8 cellular contexts compared by ENCODE assay signal in genomic region chr11:2927851-2928604, GRCh38. TPM values are rescaled to one million over a fixed set of nuclear protein-coding genes. Genes with fewer than 3 reads are reported as not detected.
DNase-seq lines count a peak whose midpoint lies in the region; ATAC-seq, FAIRE-seq and TF ChIP-seq lines count a peak whose summit lies in the region.

No MANE protein-coding gene starts in this region.

- H3K79me2 ChIP-seq in GM23248 (ENCODE audit: insufficient read depth) = peaks cover 6% of the 10 kb centered on the region; the same call in 1 of the 2 replicates

- H4K20me1 ChIP-seq in GM23248 (ENCODE audit: insufficient read depth) = no peaks in the 10 kb centered on the region

- peak overlapping the region; percentile 66 for H3K27ac ChIP-seq in GM23248
- H3K27ac ChIP-seq in pancreas = peak overlapping the region in 1 of 4 donors; percentile 64

- TF ChIP-seq CTCF in pancreas (IDR thresholded peaks at IDR 0.05) = no peak

- H3K9me2 ChIP-seq in GM23248 (ENCODE audit: insufficient read depth) = no peaks in the 10 kb centered on the region

- H3K4me1 ChIP-seq in GM23248 (ENCODE audit: insufficient read depth) (peaks cover 9% of the 10 kb centered on the region), pancreas (peaks cover 0 to 9% (median 6%) of the 10 kb centered on the region in 3 donors)

- H3F3A ChIP-seq in GM23248 (ENCODE audit: insufficient read depth) = peaks cover 7% of the 10 kb centered on the region; the same call in 1 of the 2 replicates

- H3K9me3 ChIP-seq in GM23248 (ENCODE audit: low read depth) (no peaks in the 10 kb centered on the region), pancreas (no peaks in the 10 kb centered on the region)

- ATAC-seq in pancreas (no peak), HG03025 (IDR thresholded peaks at IDR 0.05; ENCODE audit: low FRiP score, unreplicated experiment) (no peak), HG02759 (IDR thresholded peaks at IDR 0.05; ENCODE audit: unreplicated experiment) (no peak), GM18517 (IDR thresholded peaks at IDR 0.05; ENCODE audit: unreplicated experiment) (no peak)

- H3K4me3 ChIP-seq in GM23248 (peak overlapping the region; percentile 78), pancreas (peak overlapping the region; percentile 27 to 71 (median 52))

- no peaks in the 10 kb centered on the region for H3K27me3 ChIP-seq in GM23248 (replicated peaks; ENCODE audit: insufficient read depth)
- H3K27me3 ChIP-seq in pancreas = no peaks in the 10 kb centered on the region

- intact Hi-C loops in pancreas (cut with DNase I) = no loop called here

- peak overlapping the region; percentile 68 for H2AFZ ChIP-seq in GM23248

- no peak for FAIRE-seq in pancreas (lab: Jason Lieb, UNC)

- peak overlapping the region; percentile 74 for H3K4me2 ChIP-seq in GM23248 (ENCODE audit: unreplicated experiment)

- peak overlapping the region; percentile 85 for H3K9ac ChIP-seq in GM23248

- DNase-seq in GM23248 (peak; percentile 78), SK-MEL-5 (ENCODE audit: low read depth, low spot score) (peak; percentile 25), fibroblast of peridontal ligament (ENCODE audit: extremely low read depth) (peak; percentile 39), pancreas (peak in 4 of 6 donors; percentile 25 to 60 (median 42)), retina (no peak)

- in situ Hi-C loops in GM23248 (cut with MboI) (no loop called here), SK-MEL-5 (cut with HindIII; ENCODE audit: low pct_unique_long_range_greater_than_20kb, low sequenced_read_pairs) (no loop called here)

- WGBS in GM23248 (ENCODE audit: low coverage in 1 of 2, low lambda C conversion rate in 2 of 2, missing lambda C conversion rate in 2 of 2), 2 experiments = 35 to 42% methylated on average over 25 of the region's 25 CpGs
- WGBS in pancreas, 2 donors = 55 to 58% methylated on average over 25 of the region's 25 CpGs

- no peaks in the 10 kb centered on the region for H3K36me3 ChIP-seq in GM23248 (ENCODE audit: low read depth)
- H3K36me3 ChIP-seq in pancreas = no peaks in the 10 kb centered on the region

RNA-seq across cellular contexts. Expression of gene PHLDA2, which starts 1.2 kb away (rescaled TPM):
- 11.7 and 16.8 TPM in 2 replicates for total RNA-seq in GM23248 (2014; rRNA removed; shearing (Covaris generic))
- 64.4 and 66.0 TPM in 2 replicates for polyA plus RNA-seq in GM23248 (2016; fragmentation: Nextera tagmentation; extraction: Ambion mirVana)
- 11.1 and 13.1 TPM in 2 replicates for total RNA-seq in SK-MEL-5 (2014; rRNA removed; shearing (Covaris generic))
- polyA plus RNA-seq in SK-MEL-5 (2015; cell fraction: cytosol; rRNA removed) = 153 and 210 TPM in 2 replicates
- 18.7 and 36.7 TPM in 2 replicates for polyA plus RNA-seq in SK-MEL-5 (2015; cell fraction: nucleus; rRNA removed)
- 1 to 10 TPM in 4 of 6 donors, under 1 TPM in 2; 0.16 to 9.0 (median 2.1) TPM for total RNA-seq in pancreas
- polyA plus RNA-seq in pancreas = 1 to 10 TPM; 2.6 to 5.9 TPM

RNA-seq across cellular contexts. Expression of gene CDKN1C, which starts 42.5 kb away (rescaled TPM):
- total RNA-seq in GM23248 (2014; rRNA removed; shearing (Covaris generic)) = 0.43 TPM in 1 of 2 replicates, not detected in the other
- polyA plus RNA-seq in GM23248 (2016; fragmentation: Nextera tagmentation; extraction: Ambion mirVana) = 0.38 and 1.2 TPM in 2 replicates
- total RNA-seq in SK-MEL-5 (2014; rRNA removed; shearing (Covaris generic)) = 14.7 and 18.7 TPM in 2 replicates
- 12.9 and 16.5 TPM in 2 replicates for polyA plus RNA-seq in SK-MEL-5 (2015; cell fraction: cytosol; rRNA removed)
- polyA plus RNA-seq in SK-MEL-5 (2015; cell fraction: nucleus; rRNA removed) = 4.1 and 10.3 TPM in 2 replicates
- 10 to 100 TPM in 5 of 6 donors, 1 to 10 TPM in 1; 9.2 to 23.1 (median 19.2) TPM for total RNA-seq in pancreas
- 10 to 100 TPM; 36.1 to 71.4 TPM for polyA plus RNA-seq in pancreas
